ENCODE assay signal across 1 cellular context in the genomic region with DNA sequence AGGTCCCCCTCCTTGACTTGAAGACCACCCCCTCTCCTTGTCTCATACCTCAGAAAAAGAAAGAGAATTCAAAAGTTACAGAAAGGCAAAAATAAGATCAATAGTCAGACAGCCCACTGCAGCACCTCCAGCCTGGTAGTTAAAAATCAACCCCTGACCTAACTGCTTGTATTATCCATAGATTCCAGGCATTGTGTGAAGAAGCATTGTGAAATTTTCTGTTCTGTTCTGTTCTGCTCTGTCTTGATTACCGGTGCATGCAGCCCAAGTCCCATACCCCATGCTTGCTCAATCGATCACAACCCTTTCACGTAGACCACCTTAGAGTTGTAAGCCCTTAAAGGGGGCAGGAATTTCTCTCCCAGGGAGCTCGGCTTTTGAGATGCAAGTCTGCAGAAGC.
TF ChIP-seq lines count a peak whose summit lies in the region.

No MANE protein-coding gene starts in this region.

TF ChIP-seq in GM23338, 12 proteins besides CTCF, POLR2A, EP300 and RAD21 (continued from another document):
- TF ChIP-seq, protein P1, sequence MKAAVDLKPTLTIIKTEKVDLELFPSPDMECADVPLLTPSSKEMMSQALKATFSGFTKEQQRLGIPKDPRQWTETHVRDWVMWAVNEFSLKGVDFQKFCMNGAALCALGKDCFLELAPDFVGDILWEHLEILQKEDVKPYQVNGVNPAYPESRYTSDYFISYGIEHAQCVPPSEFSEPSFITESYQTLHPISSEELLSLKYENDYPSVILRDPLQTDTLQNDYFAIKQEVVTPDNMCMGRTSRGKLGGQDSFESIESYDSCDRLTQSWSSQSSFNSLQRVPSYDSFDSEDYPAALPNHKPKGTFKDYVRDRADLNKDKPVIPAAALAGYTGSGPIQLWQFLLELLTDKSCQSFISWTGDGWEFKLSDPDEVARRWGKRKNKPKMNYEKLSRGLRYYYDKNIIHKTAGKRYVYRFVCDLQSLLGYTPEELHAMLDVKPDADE (IDR thresholded peaks at IDR 0.05): no peak
- no peak for TF ChIP-seq STAT1 (IDR thresholded peaks at IDR 0.05; ENCODE audit: unreplicated experiment)
- TF ChIP-seq ZNF462 (CRISPR knock-in tag; IDR thresholded peaks at IDR 0.05): no peak
